Comparison of ENCODE assay signal across 9 cellular contexts in the genomic region with DNA sequence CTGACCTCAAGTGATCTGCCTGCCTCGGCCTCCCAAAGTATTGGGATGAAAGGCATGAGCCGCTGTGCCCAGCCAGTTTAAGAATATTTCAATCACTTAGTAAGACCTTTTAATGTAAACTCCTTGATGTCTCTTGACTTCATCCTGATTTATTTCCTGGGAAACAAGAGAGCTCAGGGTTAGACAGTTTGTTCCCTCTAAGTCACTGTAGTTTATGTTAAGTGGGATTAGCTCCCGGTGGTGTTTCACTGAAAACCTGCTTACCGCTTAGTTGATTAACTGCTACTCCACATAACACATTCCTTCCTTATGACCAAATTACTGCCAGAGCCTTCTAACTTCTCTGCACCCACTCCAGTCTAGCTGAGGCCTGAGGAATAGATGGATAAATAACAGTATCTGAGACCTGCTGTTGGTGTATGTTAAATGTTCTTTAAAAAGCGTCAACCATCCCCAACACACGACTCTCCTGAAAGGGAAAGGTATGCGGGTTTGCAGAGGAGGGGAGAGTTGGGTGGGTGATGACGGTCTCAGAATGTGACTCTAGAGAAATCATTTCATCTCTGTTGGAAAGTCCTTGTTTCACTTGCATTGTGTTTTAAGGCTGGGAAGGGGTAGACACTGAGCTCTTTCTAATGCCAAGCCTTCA. TPM values are rescaled to one million over a fixed set of nuclear protein-coding genes. Genes with fewer than 3 reads are reported as not detected.
DNase-seq lines count a peak whose midpoint lies in the region; ATAC-seq and TF ChIP-seq lines count a peak whose summit lies in the region.
"Had no signal": no experiment of that assay in that cellular context is flagged by ENCODE, and none has a peak within 500 bp of the region (broad histone marks: within the 10 kb centered on the region; RNA-seq: fewer than 3 reads in every experiment).

No MANE protein-coding gene starts in this region.

- TF ChIP-seq POLR2A in tibial nerve (IDR thresholded peaks at IDR 0.05), result no peak

- H3K9me3 ChIP-seq in tibial nerve, result no peaks in the 10 kb centered on the region

- H3K4me3 Mint-ChIP-seq in activated T-cell treated with anti-CD3 and anti-CD28 coated beads, Interleukin-2, amount 50 U/mL, for 4 hours, result no peak overlapping the region

- H3K9me3 Mint-ChIP-seq in activated T-cell treated with anti-CD3 and anti-CD28 coated beads, Interleukin-2, amount 50 U/mL, for 4 hours, result no peaks in the 10 kb centered on the region

- no peaks in the 10 kb centered on the region for H3K27me3 Mint-ChIP-seq in activated T-cell treated with anti-CD3 and anti-CD28 coated beads, Interleukin-2, amount 50 U/mL, for 4 hours (ENCODE audit: low read depth)

- H3K36me3 ChIP-seq in tibial nerve, result no peaks in the 10 kb centered on the region

- in situ Hi-C loops in astrocyte of the cerebellum (cut with HindIII; ENCODE audit: low sequenced_read_pairs), result no loop called here

- H3K27ac ChIP-seq in tibial nerve, result peak overlapping the region in 3 of 4 donors; percentile 70 to 87 (median 81)

- H3K4me1 Mint-ChIP-seq in activated T-cell treated with anti-CD3 and anti-CD28 coated beads, Interleukin-2, amount 50 U/mL, for 4 hours (ENCODE audit: low read depth), result peaks cover 11% of the 10 kb centered on the region

- H3K4me3 ChIP-seq in astrocyte of the cerebellum (ENCODE audit: low read depth, low read length) (no peak overlapping the region), tibial nerve (no peak overlapping the region)

- peaks cover 24% of the 10 kb centered on the region for H3K36me3 Mint-ChIP-seq in activated T-cell treated with anti-CD3 and anti-CD28 coated beads, Interleukin-2, amount 50 U/mL, for 4 hours (ENCODE audit: insufficient read depth)

- TF ChIP-seq CTCF in astrocyte of the cerebellum (IDR thresholded peaks at IDR 0.05; ENCODE audit: low read depth, low read length, missing control alignments) (no peak), tibial nerve (IDR thresholded peaks at IDR 0.05) (no peak)

- no peak for TF ChIP-seq EP300 in tibial nerve (IDR thresholded peaks at IDR 0.05)

- peaks cover 0 to 97% (median 29%) of the 10 kb centered on the region in 4 donors for H3K4me1 ChIP-seq in tibial nerve

- DNase-seq in HT-29 (ENCODE audit: low spot score), result peak; percentile 19
- peak; percentile 68 for DNase-seq in astrocyte of the cerebellum (ENCODE audit: low read depth)
- DNase-seq in kidney tubule cell (ENCODE audit: low spot score), result peak; percentile 82
- no peak for DNase-seq in tibial nerve (ENCODE audit: low spot score in 2 of 2)
- no peak for DNase-seq in dedifferentiated amniotic fluid mesenchymal stem cell (ENCODE audit: extremely low spot score)
- no peak for DNase-seq in activated T-cell treated with anti-CD3 and anti-CD28 coated beads, Interleukin-2, amount 50 U/mL, for 4 hours
- DNase-seq: cortex of kidney; stimulated activated naive CD4-positive, alpha-beta T cell had no signal

- WGBS in tibial nerve, 2 donors, result 38 to 39% methylated on average over 8 of the region's 8 CpGs

- no peaks in the 10 kb centered on the region for H3K27me3 ChIP-seq in tibial nerve

- no peak for ATAC-seq in HG02798 (IDR thresholded peaks at IDR 0.05; ENCODE audit: poor library complexity, unreplicated experiment)
- ATAC-seq in activated T-cell treated with anti-CD3 and anti-CD28 coated beads, Interleukin-2, amount 50 U/mL, for 4 hours, result no peak

RNA-seq across cellular contexts. Expression of gene CREB3L2, which starts 48.7 kb away (rescaled TPM):
- total RNA-seq in HT-29 (2014; rRNA removed; shearing (Covaris generic)), result 3.2 and 4.1 TPM in 2 replicates
- 10 to 100 TPM; 43.5 to 73.0 (median 51.2) TPM for total RNA-seq in tibial nerve
- total RNA-seq in activated T-cell treated with anti-CD3 and anti-CD28 coated beads, Interleukin-2, amount 50 U/mL, for 4 hours, result 10 to 100 TPM; 28.1 to 34.6 (median 29.8) TPM

Comparison
In these comparisons a context has a peak if more than half of its experiments do, and no peak if none do; other contexts are left out.
1. DNase-seq: peak in HT-29 (single experiment), astrocyte of the cerebellum (single experiment) and kidney tubule cell (single experiment); none in tibial nerve (0 of 2), dedifferentiated amniotic fluid mesenchymal stem cell (single experiment) and activated T-cell treated with anti-CD3 and anti-CD28 coated beads, Interleukin-2, amount 50 U/mL, for 4 hours (single experiment).